ENCODE assay signal across 26 cellular contexts in the genomic region with DNA sequence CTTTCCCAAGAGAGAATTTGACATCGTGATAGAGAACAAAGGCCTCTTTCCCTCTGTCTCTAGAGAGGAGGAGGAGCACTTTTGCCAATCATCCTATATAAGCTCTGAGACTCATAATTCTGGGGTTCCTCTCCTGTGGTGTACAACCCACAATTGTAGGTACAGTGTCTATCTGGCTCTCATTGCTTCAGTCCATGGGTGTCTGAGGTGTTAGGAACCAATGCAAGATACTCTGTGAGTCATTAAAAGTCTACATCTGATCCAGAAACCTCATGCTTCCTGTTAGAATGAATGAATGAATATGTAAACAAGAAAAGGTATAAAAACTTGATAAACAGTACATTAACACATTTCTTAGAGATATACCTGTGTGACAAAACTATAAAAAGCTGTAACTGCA.
A peak's percentile ranks its signal among the peaks of the same experiment; 100 is the strongest.
DNase-seq lines count a peak whose midpoint lies in the region; ATAC-seq, FAIRE-seq and TF ChIP-seq lines count a peak whose summit lies in the region.
"Had no signal": no experiment of that assay in that cellular context is flagged by ENCODE, and none has a peak within 500 bp of the region (broad histone marks: within the 10 kb centered on the region; RNA-seq: fewer than 3 reads in every experiment).

No MANE protein-coding gene starts in this region.

- no peak overlapping the region for H3K27ac Mint-ChIP-seq in MCF 10A (ENCODE audit: low read depth, unreplicated experiment)
- H3K27ac Mint-ChIP-seq in stimulated activated effector memory CD8-positive, alpha-beta T cell treated with anti-CD3 and anti-CD28 coated beads, Interleukin-12 subunit alpha, Interleukin-12 subunit beta, amount 100 ng/mL, for 72 hours: no peak overlapping the region
- no peak overlapping the region for H3K27ac Mint-ChIP-seq in stimulated activated naive CD8-positive, alpha-beta T cell treated with anti-CD3 and anti-CD28 coated beads, Interleukin-15, amount 100 ng/mL, for 72 hours
- H3K27ac Mint-ChIP-seq: CD4-positive, CD25-positive, alpha-beta regulatory T cell; HFFc6 had no signal

- CTCF ChIA-PET in MCF 10A (lab: Yijun Ruan, JAX): no interaction called here
- CTCF ChIA-PET in K562 (lab: Yijun Ruan, JAX; ENCODE audit: low intra/inter-chr PET ratio): no interaction called here

- H3K9me3 ChIP-seq in breast epithelium (no peaks in the 10 kb centered on the region), K562 (replicated peaks; ENCODE audit: control insufficient read depth, insufficient read depth, low read depth, low read length) (no peaks in the 10 kb centered on the region)
- H3K9me3 ChIP-seq: BE2C had no signal

- TF ChIP-seq POLR2A in breast epithelium (IDR thresholded peaks at IDR 0.05): no peak
- TF ChIP-seq POLR2A in K562 (conservative IDR thresholded peaks at IDR 0.05): no peak

- no peak overlapping the region for H3K4me3 Mint-ChIP-seq in MCF 10A (ENCODE audit: unreplicated experiment)
- no peak overlapping the region for H3K4me3 Mint-ChIP-seq in stimulated activated effector memory CD8-positive, alpha-beta T cell treated with anti-CD3 and anti-CD28 coated beads, Interleukin-12 subunit alpha, Interleukin-12 subunit beta, amount 100 ng/mL, for 72 hours
- no peak overlapping the region for H3K4me3 Mint-ChIP-seq in stimulated activated naive CD8-positive, alpha-beta T cell treated with anti-CD3 and anti-CD28 coated beads, Interleukin-15, amount 100 ng/mL, for 72 hours
- H3K4me3 Mint-ChIP-seq: CD4-positive, CD25-positive, alpha-beta regulatory T cell; CD8-positive, alpha-beta memory T cell; HFFc6 had no signal

- H3K27me3 ChIP-seq in breast epithelium (no peaks in the 10 kb centered on the region), K562 (ENCODE audit: control insufficient read depth in 2 of 2, insufficient read depth in 2 of 2, low read length in 2 of 2) (no peaks in the 10 kb centered on the region)
- H3K27me3 ChIP-seq: BE2C had no signal

- DNase-seq in MCF 10A (ENCODE audit: unreplicated experiment): peak; percentile 12
- DNase-seq in breast epithelium (ENCODE audit: low spot score in 2 of 2): no peak
- DNase-seq in K562 (ENCODE audit: extremely low read depth in 1 of 4, low spot score in 3 of 4): no peak
- DNase-seq in iris pigment epithelial cell (ENCODE audit: low read depth): peak; percentile 11
- no peak for DNase-seq in stimulated activated effector memory CD8-positive, alpha-beta T cell treated with anti-CD3 and anti-CD28 coated beads, Interleukin-12 subunit alpha, Interleukin-12 subunit beta, amount 100 ng/mL, for 72 hours (ENCODE audit: low spot score in 2 of 2)
- no peak for DNase-seq in AML-193 (lab: John Stamatoyannopoulos, UW)
- DNase-seq in stimulated activated naive CD8-positive, alpha-beta T cell treated with anti-CD3 and anti-CD28 coated beads, Interleukin-15, amount 100 ng/mL, for 72 hours: no peak
- DNase-seq: BE2C; C1 segment of cervical spinal cord; CD8-positive, alpha-beta memory T cell; COR-L47; DMS 273 treated with DMSO at 0.1 percent for 48 hours; DMS53; DND-41; EL; GOT3; H7; HFFc6; IMR-90 had no signal

- no peak for FAIRE-seq in K562 (lab: Jason Lieb, UNC)
- FAIRE-seq: G401.6, GM12891, HTR-8/SVneo had no signal

- no peaks in the 10 kb centered on the region for H3K36me3 Mint-ChIP-seq in MCF 10A (ENCODE audit: insufficient read depth, unreplicated experiment)
- H3K36me3 Mint-ChIP-seq in stimulated activated effector memory CD8-positive, alpha-beta T cell treated with anti-CD3 and anti-CD28 coated beads, Interleukin-12 subunit alpha, Interleukin-12 subunit beta, amount 100 ng/mL, for 72 hours: no peaks in the 10 kb centered on the region
- H3K36me3 Mint-ChIP-seq: CD4-positive, CD25-positive, alpha-beta regulatory T cell; CD8-positive, alpha-beta memory T cell had no signal

- BruUV-seq in MCF 10A (replicated peaks; lab: Mats Ljungman, UMichigan): no TSS peak
- no TSS peak for BruUV-seq in K562 (replicated peaks; lab: Mats Ljungman, UMichigan)

- WGBS in K562 (ENCODE audit: insufficient coverage, low coverage, missing lambda C conversion rate): 13% methylated on average over 1 of the region's 1 CpG

- POLR2A ChIA-PET in MCF 10A (lab: Yijun Ruan, JAX): no interaction called here
- POLR2A ChIA-PET in K562 (lab: Yijun Ruan, JAX): no interaction called here

- no peak overlapping the region for H3K27ac ChIP-seq in breast epithelium
- no peak overlapping the region for H3K27ac ChIP-seq in K562 (ENCODE audit: extremely low read depth, low read depth, low read length)
- H3K27ac ChIP-seq: HL-60 had no signal

- H3K27me3 Mint-ChIP-seq in MCF 10A (ENCODE audit: insufficient read depth, unreplicated experiment): no peaks in the 10 kb centered on the region
- H3K27me3 Mint-ChIP-seq in stimulated activated naive CD8-positive, alpha-beta T cell treated with anti-CD3 and anti-CD28 coated beads, Interleukin-15, amount 100 ng/mL, for 72 hours: peaks cover 23% of the 10 kb centered on the region
- H3K27me3 Mint-ChIP-seq: CD4-positive, CD25-positive, alpha-beta regulatory T cell had no signal

- H4K20me1 ChIP-seq in K562 (replicated peaks; ENCODE audit: control insufficient read depth, insufficient read depth, low read length): no peaks in the 10 kb centered on the region

- no peaks in the 10 kb centered on the region for H3K4me1 ChIP-seq in breast epithelium
- H3K4me1 ChIP-seq in K562 (replicated peaks in 1 of 2; ENCODE audit: control insufficient read depth in 2 of 2, insufficient read depth in 2 of 2, low read length in 2 of 2): peaks cover 3 to 9% of the 10 kb centered on the region in 2 experiments; a peak in 3 of 5 replicates

- H3K9me1 ChIP-seq in K562 (ENCODE audit: control insufficient read depth, insufficient read depth, low read length): no peaks in the 10 kb centered on the region

- TF ChIP-seq CTCF in MCF 10A (IDR thresholded peaks at IDR 0.05; ENCODE audit: unreplicated experiment): no peak
- no peak for TF ChIP-seq CTCF in breast epithelium (IDR thresholded peaks at IDR 0.05)
- no peak for TF ChIP-seq CTCF in K562 (IDR thresholded peaks at IDR 0.05 in 2 of 3, conservative IDR thresholded peaks at IDR 0.05 in 1 of 3; ENCODE audit: insufficient read depth in 2 of 3, low read depth in 1 of 3, low read length in 3 of 3)

- no peak for TF ChIP-seq EP300 in K562 (IDR thresholded peaks at IDR 0.05; ENCODE audit: low read length)

- TF ChIP-seq RAD21 in K562 (CRISPR knock-in tag; conservative IDR thresholded peaks at IDR 0.05 in 1 of 2, IDR thresholded peaks at IDR 0.05 in 1 of 2): no peak

- H3K9ac ChIP-seq in K562 (ENCODE audit: insufficient read depth in 1 of 2, low read depth in 2 of 2, low read length in 2 of 2): no peak overlapping the region

- no peaks in the 10 kb centered on the region for H3K79me2 ChIP-seq in K562 (ENCODE audit: control insufficient read depth, insufficient read depth, low read length)

- H3K4me3 ChIP-seq in breast epithelium: no peak overlapping the region
- no peak overlapping the region for H3K4me3 ChIP-seq in K562

- ATAC-seq in K562 (peak; percentile 70), GM18868 (IDR thresholded peaks at IDR 0.05; ENCODE audit: unreplicated experiment) (no peak)
- peak; percentile 76 for ATAC-seq in stimulated activated effector memory CD8-positive, alpha-beta T cell treated with anti-CD3 and anti-CD28 coated beads, Interleukin-12 subunit alpha, Interleukin-12 subunit beta, amount 100 ng/mL, for 72 hours
- ATAC-seq in stimulated activated naive CD8-positive, alpha-beta T cell treated with anti-CD3 and anti-CD28 coated beads, Interleukin-15, amount 100 ng/mL, for 72 hours: no peak
- ATAC-seq: HCT116 had no signal

- peaks cover 4% of the 10 kb centered on the region for H3K4me1 Mint-ChIP-seq in MCF 10A (ENCODE audit: insufficient read depth, unreplicated experiment)
- no peaks in the 10 kb centered on the region for H3K4me1 Mint-ChIP-seq in stimulated activated effector memory CD8-positive, alpha-beta T cell treated with anti-CD3 and anti-CD28 coated beads, Interleukin-12 subunit alpha, Interleukin-12 subunit beta, amount 100 ng/mL, for 72 hours
- no peaks in the 10 kb centered on the region for H3K4me1 Mint-ChIP-seq in stimulated activated naive CD8-positive, alpha-beta T cell treated with anti-CD3 and anti-CD28 coated beads, Interleukin-15, amount 100 ng/mL, for 72 hours
- H3K4me1 Mint-ChIP-seq: CD4-positive, CD25-positive, alpha-beta regulatory T cell; CD8-positive, alpha-beta memory T cell had no signal

- peak overlapping the region; percentile 79 for H2AFZ ChIP-seq in K562 (ENCODE audit: low read depth, low read length)

- H3K36me3 ChIP-seq in breast epithelium (no peaks in the 10 kb centered on the region), K562 (ENCODE audit: control insufficient read depth, insufficient read depth, low read length) (no peaks in the 10 kb centered on the region)
- H3K36me3 ChIP-seq: BE2C had no signal

- no peaks in the 10 kb centered on the region for H3K9me3 Mint-ChIP-seq in MCF 10A (ENCODE audit: unreplicated experiment)
- peaks cover 5% of the 10 kb centered on the region for H3K9me3 Mint-ChIP-seq in stimulated activated effector memory CD8-positive, alpha-beta T cell treated with anti-CD3 and anti-CD28 coated beads, Interleukin-12 subunit alpha, Interleukin-12 subunit beta, amount 100 ng/mL, for 72 hours
- H3K9me3 Mint-ChIP-seq in stimulated activated naive CD8-positive, alpha-beta T cell treated with anti-CD3 and anti-CD28 coated beads, Interleukin-15, amount 100 ng/mL, for 72 hours: peaks cover 0 to 7% of the 10 kb centered on the region in 2 donors
- H3K9me3 Mint-ChIP-seq: HFFc6 had no signal

- H3K4me2 ChIP-seq in K562 (ENCODE audit: insufficient read depth, low read length): no peak overlapping the region

- in situ Hi-C loops in K562 (cut with MboI): no loop called here

- intact Hi-C loops in MCF 10A (cut with micrococcal nuclease): no loop called here
- intact Hi-C loops in breast epithelium (cut with DNase I; ENCODE audit: low total_unique reads): no loop called here
- intact Hi-C loops in K562 (cut with micrococcal nuclease): no loop called here

TF ChIP-seq in K562, 482 proteins besides CTCF, POLR2A, EP300 and RAD21 (continues in another document):
- no peak for TF ChIP-seq RBM15 (IDR thresholded peaks at IDR 0.05; ENCODE audit: insufficient read depth, low read length)
- no peak for TF ChIP-seq TSC22D4 (tag; IDR thresholded peaks at IDR 0.05)
- no peak for TF ChIP-seq MCM2 (IDR thresholded peaks at IDR 0.05; ENCODE audit: low read depth)
- no peak for TF ChIP-seq MCM7 (IDR thresholded peaks at IDR 0.05)
- TF ChIP-seq, protein P1, sequence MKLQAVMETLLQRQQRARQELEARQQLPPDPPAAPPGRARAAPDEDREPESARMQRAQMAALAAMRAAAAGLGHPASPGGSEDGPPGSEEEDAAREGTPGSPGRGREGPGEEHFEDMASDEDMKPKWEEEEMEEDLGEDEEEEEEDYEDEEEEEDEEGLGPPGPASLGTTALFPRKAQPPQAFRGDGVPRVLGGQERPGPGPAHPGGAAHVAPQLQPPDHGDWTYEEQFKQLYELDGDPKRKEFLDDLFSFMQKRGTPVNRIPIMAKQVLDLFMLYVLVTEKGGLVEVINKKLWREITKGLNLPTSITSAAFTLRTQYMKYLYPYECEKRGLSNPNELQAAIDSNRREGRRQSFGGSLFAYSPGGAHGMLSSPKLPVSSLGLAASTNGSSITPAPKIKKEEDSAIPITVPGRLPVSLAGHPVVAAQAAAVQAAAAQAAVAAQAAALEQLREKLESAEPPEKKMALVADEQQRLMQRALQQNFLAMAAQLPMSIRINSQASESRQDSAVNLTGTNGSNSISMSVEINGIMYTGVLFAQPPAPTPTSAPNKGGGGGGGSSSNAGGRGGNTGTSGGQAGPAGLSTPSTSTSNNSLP (IDR thresholded peaks at IDR 0.05; ENCODE audit: borderline replicate concordance, low read depth, low read length): no peak

Comparison
In these comparisons a context has a peak if more than half of its experiments do, and no peak if none do; other contexts are left out.
1. DNase-seq: peak in MCF 10A (single experiment) and iris pigment epithelial cell (single experiment); none in breast epithelium (0 of 2), K562 (0 of 4), stimulated activated effector memory CD8-positive, alpha-beta T cell treated with anti-CD3 and anti-CD28 coated beads, Interleukin-12 subunit alpha, Interleukin-12 subunit beta, amount 100 ng/mL, for 72 hours (0 of 2), AML-193 (0 of 2) and stimulated activated naive CD8-positive, alpha-beta T cell treated with anti-CD3 and anti-CD28 coated beads, Interleukin-15, amount 100 ng/mL, for 72 hours (0 of 2).
2. ATAC-seq: peak in K562 (single experiment) and stimulated activated effector memory CD8-positive, alpha-beta T cell treated with anti-CD3 and anti-CD28 coated beads, Interleukin-12 subunit alpha, Interleukin-12 subunit beta, amount 100 ng/mL, for 72 hours (single experiment); none in GM18868 (single experiment) and stimulated activated naive CD8-positive, alpha-beta T cell treated with anti-CD3 and anti-CD28 coated beads, Interleukin-15, amount 100 ng/mL, for 72 hours (single experiment).